1 cellular context compared by ENCODE assay signal in genomic region chr16:65657556-65657955, GRCh38.
TF ChIP-seq lines count a peak whose summit lies in the region.

No MANE protein-coding gene starts in this region.

TF ChIP-seq in SK-N-SH treated with all-trans-retinoic acid at 6 μM for 48 hours, 23 proteins besides CTCF, POLR2A, EP300 and RAD21 (continued from another document):
- TF ChIP-seq, protein P1, sequence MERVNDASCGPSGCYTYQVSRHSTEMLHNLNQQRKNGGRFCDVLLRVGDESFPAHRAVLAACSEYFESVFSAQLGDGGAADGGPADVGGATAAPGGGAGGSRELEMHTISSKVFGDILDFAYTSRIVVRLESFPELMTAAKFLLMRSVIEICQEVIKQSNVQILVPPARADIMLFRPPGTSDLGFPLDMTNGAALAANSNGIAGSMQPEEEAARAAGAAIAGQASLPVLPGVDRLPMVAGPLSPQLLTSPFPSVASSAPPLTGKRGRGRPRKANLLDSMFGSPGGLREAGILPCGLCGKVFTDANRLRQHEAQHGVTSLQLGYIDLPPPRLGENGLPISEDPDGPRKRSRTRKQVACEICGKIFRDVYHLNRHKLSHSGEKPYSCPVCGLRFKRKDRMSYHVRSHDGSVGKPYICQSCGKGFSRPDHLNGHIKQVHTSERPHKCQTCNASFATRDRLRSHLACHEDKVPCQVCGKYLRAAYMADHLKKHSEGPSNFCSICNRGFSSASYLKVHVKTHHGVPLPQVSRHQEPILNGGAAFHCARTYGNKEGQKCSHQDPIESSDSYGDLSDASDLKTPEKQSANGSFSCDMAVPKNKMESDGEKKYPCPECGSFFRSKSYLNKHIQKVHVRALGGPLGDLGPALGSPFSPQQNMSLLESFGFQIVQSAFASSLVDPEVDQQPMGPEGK (CRISPR knock-in tag; IDR thresholded peaks at IDR 0.05; ENCODE audit: borderline replicate concordance) = no peak
- no peak for TF ChIP-seq GLIS3 (CRISPR knock-in tag; IDR thresholded peaks at IDR 0.05)
- TF ChIP-seq ZNF565 (CRISPR knock-in tag; conservative IDR thresholded peaks at IDR 0.05; ENCODE audit: low read depth) = no peak
- no peak for TF ChIP-seq CSRNP3 (CRISPR knock-in tag; IDR thresholded peaks at IDR 0.05)
- no peak for TF ChIP-seq TSHZ2 (CRISPR knock-in tag; IDR thresholded peaks at IDR 0.05)
- TF ChIP-seq, protein P2, sequence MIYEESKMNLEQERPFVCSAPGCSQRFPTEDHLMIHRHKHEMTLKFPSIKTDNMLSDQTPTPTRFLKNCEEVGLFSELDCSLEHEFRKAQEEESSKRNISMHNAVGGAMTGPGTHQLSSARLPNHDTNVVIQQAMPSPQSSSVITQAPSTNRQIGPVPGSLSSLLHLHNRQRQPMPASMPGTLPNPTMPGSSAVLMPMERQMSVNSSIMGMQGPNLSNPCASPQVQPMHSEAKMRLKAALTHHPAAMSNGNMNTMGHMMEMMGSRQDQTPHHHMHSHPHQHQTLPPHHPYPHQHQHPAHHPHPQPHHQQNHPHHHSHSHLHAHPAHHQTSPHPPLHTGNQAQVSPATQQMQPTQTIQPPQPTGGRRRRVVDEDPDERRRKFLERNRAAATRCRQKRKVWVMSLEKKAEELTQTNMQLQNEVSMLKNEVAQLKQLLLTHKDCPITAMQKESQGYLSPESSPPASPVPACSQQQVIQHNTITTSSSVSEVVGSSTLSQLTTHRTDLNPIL (CRISPR knock-in tag; IDR thresholded peaks at IDR 0.05; ENCODE audit: low read depth) = no peak
- no peak for TF ChIP-seq TOX (CRISPR knock-in tag; IDR thresholded peaks at IDR 0.05; ENCODE audit: borderline replicate concordance)
- TF ChIP-seq SNAI2 (CRISPR knock-in tag; IDR thresholded peaks at IDR 0.05) = no peak
- TF ChIP-seq ZC3H10 (CRISPR knock-in tag; IDR thresholded peaks at IDR 0.05) = no peak
- TF ChIP-seq ZNF70 (CRISPR knock-in tag; IDR thresholded peaks at IDR 0.05) = no peak
